In the genomic region with DNA sequence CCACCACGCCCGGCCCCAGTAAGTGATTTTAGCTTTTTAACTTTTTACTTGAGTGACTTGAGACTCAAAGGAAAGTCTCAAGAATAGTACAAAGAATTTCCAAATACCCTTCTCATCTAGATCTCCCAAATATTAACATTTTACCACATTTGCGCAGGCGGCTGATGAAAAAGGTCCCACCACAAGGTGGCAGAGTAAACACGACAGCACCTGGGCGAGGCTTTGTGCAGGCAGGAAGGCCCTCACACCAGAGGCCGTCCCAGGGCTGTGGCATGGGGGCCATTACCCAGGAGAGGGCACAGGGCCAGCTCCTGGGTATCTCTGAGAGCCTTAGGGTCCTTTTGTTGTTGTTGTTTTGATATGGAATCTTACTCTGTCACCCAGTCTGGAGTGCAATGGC, we compare ENCODE assay signal across 9 cellular contexts. TPM values are rescaled to one million over a fixed set of nuclear protein-coding genes. Genes with fewer than 3 reads are reported as not detected.
A peak's percentile ranks its signal among the peaks of the same experiment; 100 is the strongest.
DNase-seq lines count a peak whose midpoint lies in the region; ATAC-seq, FAIRE-seq and TF ChIP-seq lines count a peak whose summit lies in the region.
"Had no signal": no experiment of that assay in that cellular context is flagged by ENCODE, and none has a peak within 500 bp of the region (broad histone marks: within the 10 kb centered on the region; RNA-seq: fewer than 3 reads in every experiment).

No MANE protein-coding gene starts in this region.

- H3K9me3 Mint-ChIP-seq in activated T-helper 1 cell treated with anti-CD3 and anti-CD28 coated beads, Interleukin-12 subunit alpha, Interleukin-12 subunit beta, Interleukin-2, Interleukin-4 antibody, amounts not matched to agents 30 ng/mL and 10 ng/mL and 1 ng/mL, durations not matched to agents 14 hours and 24 hours and 36 hours = no peaks in the 10 kb centered on the region

- ATAC-seq in left lung = peak; percentile 69
- no peak for ATAC-seq in GM21723 (IDR thresholded peaks at IDR 0.05; ENCODE audit: unreplicated experiment)

- H3K27me3 Mint-ChIP-seq in activated T-helper 1 cell treated with anti-CD3 and anti-CD28 coated beads, Interleukin-12 subunit alpha, Interleukin-12 subunit beta, Interleukin-2, Interleukin-4 antibody, amounts not matched to agents 30 ng/mL and 10 ng/mL and 1 ng/mL, durations not matched to agents 14 hours and 24 hours and 36 hours (ENCODE audit: insufficient read depth) = peaks cover 4% of the 10 kb centered on the region

- H3K4me3 Mint-ChIP-seq in activated T-helper 1 cell treated with anti-CD3 and anti-CD28 coated beads, Interleukin-12 subunit alpha, Interleukin-12 subunit beta, Interleukin-2, Interleukin-4 antibody, amounts not matched to agents 30 ng/mL and 10 ng/mL and 1 ng/mL, durations not matched to agents 14 hours and 24 hours and 36 hours = no peak overlapping the region

- peaks cover 0 to 14% of the 10 kb centered on the region in 2 donors for H3K27me3 ChIP-seq in left lung

- H3K36me3 ChIP-seq in left lung = no peaks in the 10 kb centered on the region

- H3K9me3 ChIP-seq in left lung = no peaks in the 10 kb centered on the region

- no peak overlapping the region for H3K27ac ChIP-seq in left lung
- H3K27ac ChIP-seq: SK-N-MC had no signal

- intact Hi-C loops in activated T-helper 1 cell treated with anti-CD3 and anti-CD28 coated beads, Interleukin-12 subunit alpha, Interleukin-12 subunit beta, Interleukin-2, Interleukin-4 antibody, amounts not matched to agents 30 ng/mL and 10 ng/mL and 1 ng/mL, durations not matched to agents 14 hours and 24 hours and 36 hours (cut with micrococcal nuclease) = loop anchor here (5.0 kb wide), 1 partner anchor 52 kb away; a partner anchor contains a TSS
- intact Hi-C loops in left lung (cut with DNase I) = no loop called here

- no peaks in the 10 kb centered on the region for H3K4me1 ChIP-seq in left lung

- peak; percentile 19 for DNase-seq in Jurkat, Clone E6-1 (ENCODE audit: low read depth, low spot score)
- DNase-seq in activated T-helper 1 cell treated with anti-CD3 and anti-CD28 coated beads, Interleukin-12 subunit alpha, Interleukin-12 subunit beta, Interleukin-2, Interleukin-4 antibody, amounts not matched to agents 30 ng/mL and 10 ng/mL and 1 ng/mL, durations not matched to agents 14 hours and 24 hours and 36 hours (ENCODE audit: low spot score) = peak; percentile 2
- DNase-seq in left lung (no peak), AG08395 (ENCODE audit: low spot score) (no peak), NK-92 (lab: John Stamatoyannopoulos, UW; ENCODE audit: unreplicated experiment) (no peak), NCI-H2227 (lab: John Stamatoyannopoulos, UW; ENCODE audit: unreplicated experiment) (no peak)

- FAIRE-seq in G401.6 (lab: Jason Lieb, UNC) = peak; percentile 60

- no peak overlapping the region for H3K27ac Mint-ChIP-seq in activated T-helper 1 cell treated with anti-CD3 and anti-CD28 coated beads, Interleukin-12 subunit alpha, Interleukin-12 subunit beta, Interleukin-2, Interleukin-4 antibody, amounts not matched to agents 30 ng/mL and 10 ng/mL and 1 ng/mL, durations not matched to agents 14 hours and 24 hours and 36 hours

- no peak overlapping the region for H3K4me3 ChIP-seq in Jurkat, Clone E6-1 (ENCODE audit: low read length)
- no peak overlapping the region for H3K4me3 ChIP-seq in left lung
- H3K4me3 ChIP-seq: SK-N-MC had no signal

- H3K36me3 Mint-ChIP-seq in activated T-helper 1 cell treated with anti-CD3 and anti-CD28 coated beads, Interleukin-12 subunit alpha, Interleukin-12 subunit beta, Interleukin-2, Interleukin-4 antibody, amounts not matched to agents 30 ng/mL and 10 ng/mL and 1 ng/mL, durations not matched to agents 14 hours and 24 hours and 36 hours (ENCODE audit: low read depth) = no peaks in the 10 kb centered on the region

- peak; percentile 11 to 36 for TF ChIP-seq CTCF in left lung (IDR thresholded peaks at IDR 0.05)

- peaks cover 12% of the 10 kb centered on the region for H3K4me1 Mint-ChIP-seq in activated T-helper 1 cell treated with anti-CD3 and anti-CD28 coated beads, Interleukin-12 subunit alpha, Interleukin-12 subunit beta, Interleukin-2, Interleukin-4 antibody, amounts not matched to agents 30 ng/mL and 10 ng/mL and 1 ng/mL, durations not matched to agents 14 hours and 24 hours and 36 hours (ENCODE audit: low read depth)

RNA-seq across cellular contexts. Expression of a gene that starts 50.0 kb away (rescaled TPM):
- 86.0 TPM for polyA plus RNA-seq in Jurkat, Clone E6-1 (2012; ENCODE audit: insufficient read depth, insufficient read length)
- 53.7 and 54.9 TPM in 2 replicates for total RNA-seq in activated T-helper 1 cell treated with anti-CD3 and anti-CD28 coated beads, Interleukin-12 subunit alpha, Interleukin-12 subunit beta, Interleukin-2, Interleukin-4 antibody, amounts not matched to agents 30 ng/mL and 10 ng/mL and 1 ng/mL, durations not matched to agents 14 hours and 24 hours and 36 hours
- 10 to 100 TPM; 53.5 TPM for total RNA-seq in left lung

Comparison
In these comparisons a context has a peak if more than half of its experiments do, and no peak if none do; other contexts are left out.
1. DNase-seq: peak in Jurkat, Clone E6-1 (single experiment) and activated T-helper 1 cell treated with anti-CD3 and anti-CD28 coated beads, Interleukin-12 subunit alpha, Interleukin-12 subunit beta, Interleukin-2, Interleukin-4 antibody, amounts not matched to agents 30 ng/mL and 10 ng/mL and 1 ng/mL, durations not matched to agents 14 hours and 24 hours and 36 hours (single experiment); none in left lung (0 of 2), AG08395 (single experiment), NK-92 (single experiment) and NCI-H2227 (single experiment).